Comparison of ENCODE assay signal across 38 cellular contexts in genomic region chr2:48673581-48673980, GRCh38. TPM values are rescaled to one million over a fixed set of nuclear protein-coding genes. Genes with fewer than 3 reads are reported as not detected.
"Had no signal": no experiment of that assay in that cellular context is flagged by ENCODE, and none has a peak within 500 bp of the region (broad histone marks: within the 10 kb centered on the region; RNA-seq: fewer than 3 reads in every experiment).

No MANE protein-coding gene starts in this region.

- H3K4me1 Mint-ChIP-seq: activated B cell treated with CpG ODN at 0.5 μM for 24 hours; activated CD4-positive, alpha-beta T cell treated with anti-CD3 and anti-CD28 coated beads, Interleukin-2, amount 10 ng/mL, durations not matched to agents 24 days and 14 days; activated naive CD4-positive, alpha-beta T cell treated with anti-CD3 and anti-CD28 coated beads, Interleukin-2, amount 10 ng/mL, durations not matched to agents 7 days and 5 days; activated naive CD4-positive, alpha-beta T cell treated with anti-CD3 and anti-CD28 coated beads, Interleukin-2, amount 50 U/mL, for 24 hours; activated naive CD8-positive, alpha-beta T cell treated with anti-CD3 and anti-CD28 coated beads for 36 hours had no signal

- ATAC-seq: activated CD8-positive, alpha-beta T cell treated with anti-CD3 and anti-CD28 coated beads for 36 hours; activated T-cell treated with anti-CD3 and anti-CD28 coated beads, Interleukin-2, amount 50 U/mL, for 4 hours; activated T-cell treated with anti-CD3 and anti-CD28 coated beads, Interleukin-2, amount 50 U/mL, for 72 hours; body of pancreas had no signal

- DNase-seq: activated B cell treated with CpG ODN at 0.5 μM for 24 hours; activated CD4-positive, alpha-beta memory T cell treated with anti-CD3 and anti-CD28 coated beads for 36 hours; activated CD4-positive, alpha-beta T cell treated with anti-CD3 and anti-CD28 coated beads for 4 hours; activated CD4-positive, alpha-beta T cell treated with anti-CD3 and anti-CD28 coated beads, Interleukin-2, amount 10 ng/mL, durations not matched to agents 24 days and 14 days; activated CD4-positive, alpha-beta T cell treated with anti-CD3 and anti-CD28 coated beads, Interleukin-2, amount 50 U/mL, for 1 hour; activated CD4-positive, alpha-beta T cell treated with anti-CD3 and anti-CD28 coated beads, Interleukin-2, amount 50 U/mL, for 4 hours; activated CD4-positive, CD25-positive, alpha-beta regulatory T cell treated with anti-CD3 and anti-CD28 coated beads, Interleukin-2, amount 50 U/mL, for 72 hours; activated CD8-positive, alpha-beta memory T cell treated with anti-CD3 and anti-CD28 coated beads, Interleukin-2, amount 50 U/mL, for 4 hours; activated CD8-positive, alpha-beta T cell treated with anti-CD3 and anti-CD28 coated beads for 36 hours; activated effector memory CD4-positive, alpha-beta T cell treated with Interleukin-2 at 50 U/mL for 16 hours; activated gamma-delta T cell; activated naive CD4-positive, alpha-beta T cell treated with anti-CD3 and anti-CD28 coated beads, Interleukin-2, amount 10 ng/mL, durations not matched to agents 7 days and 5 days; activated naive CD4-positive, alpha-beta T cell treated with Interleukin-2 at 50 U/mL for 16 hours; activated naive CD8-positive, alpha-beta T cell treated with anti-CD3 and anti-CD28 coated beads for 36 hours; activated T-cell treated with anti-CD3 and anti-CD28 coated beads for 4 hours; activated T-cell treated with anti-CD3 and anti-CD28 coated beads, Interleukin-2, amount 50 U/mL, for 1 hour; activated T-cell treated with anti-CD3 and anti-CD28 coated beads, Interleukin-2, amount 50 U/mL, for 4 hours; activated T-cell treated with anti-CD3 and anti-CD28 coated beads, Interleukin-2, amount 50 U/mL, for 72 hours; adrenal gland; amniotic stem cell; aorta; body of pancreas; brain microvascular endothelial cell; central memory CD4-positive, alpha-beta T cell; SW 1271; T-helper 1 cell; T-helper 2 cell; T-helper 9 cell; WERI-Rb-1 had no signal

- H3K9me3 ChIP-seq: adrenal gland, body of pancreas, breast epithelium had no signal

- H3K36me3 Mint-ChIP-seq: activated CD4-positive, alpha-beta memory T cell treated with anti-CD3 and anti-CD28 coated beads for 36 hours; activated naive CD4-positive, alpha-beta T cell treated with anti-CD3 and anti-CD28 coated beads, Interleukin-2, amount 10 ng/mL, durations not matched to agents 7 days and 5 days; activated naive CD4-positive, alpha-beta T cell treated with anti-CD3 and anti-CD28 coated beads, Interleukin-2, amount 50 U/mL, for 24 hours; activated naive CD8-positive, alpha-beta T cell treated with anti-CD3 and anti-CD28 coated beads for 36 hours had no signal

- H3K36me3 ChIP-seq: adrenal gland, brain microvascular endothelial cell, breast epithelium, WERI-Rb-1 had no signal

- H3K4me1 ChIP-seq: adrenal gland, body of pancreas, breast epithelium had no signal

- H3K27ac ChIP-seq: adrenal gland, body of pancreas, brain microvascular endothelial cell, breast epithelium, WERI-Rb-1 had no signal

- H3K9me3 Mint-ChIP-seq: activated B cell treated with CpG ODN at 0.5 μM for 24 hours; activated CD4-positive, alpha-beta memory T cell treated with anti-CD3 and anti-CD28 coated beads for 36 hours; activated CD4-positive, alpha-beta T cell treated with anti-CD3 and anti-CD28 coated beads, Interleukin-2, amount 10 ng/mL, durations not matched to agents 24 days and 14 days; activated CD8-positive, alpha-beta T cell treated with anti-CD3 and anti-CD28 coated beads for 36 hours; activated naive CD4-positive, alpha-beta T cell treated with anti-CD3 and anti-CD28 coated beads, Interleukin-2, amount 10 ng/mL, durations not matched to agents 7 days and 5 days; activated naive CD4-positive, alpha-beta T cell treated with anti-CD3 and anti-CD28 coated beads, Interleukin-2, amount 50 U/mL, for 24 hours; activated naive CD8-positive, alpha-beta T cell treated with anti-CD3 and anti-CD28 coated beads for 36 hours; activated T-cell treated with anti-CD3 and anti-CD28 coated beads, Interleukin-2, amount 50 U/mL, for 4 hours; activated T-cell treated with anti-CD3 and anti-CD28 coated beads, Interleukin-2, amount 50 U/mL, for 72 hours; activated T-helper 1 cell treated with anti-CD3 and anti-CD28 coated beads, Interleukin-12 subunit alpha, Interleukin-12 subunit beta, Interleukin-2, Interleukin-4 antibody, amounts not matched to agents 30 ng/mL and 10 ng/mL and 1 ng/mL, durations not matched to agents 14 hours and 24 hours and 36 hours; activated T-helper 2 cell treated with anti-CD3 and anti-CD28 coated beads, Interferon-gamma antibody, Interleukin-2, Interleukin-4, amounts not matched to agents 10 μg/mL and 5 μg/mL and 100 μg/mL, durations not matched to agents 14 hours and 24 hours and 36 hours; T-helper 1 cell treated with Interleukin-12 subunit alpha and Interleukin-12 subunit beta and Interleukin-4 antibody, amounts not matched to agents 30 μg/mL and 1 μg/mL, for 36 hours; T-helper 2 cell treated with Interferon-gamma antibody and Interleukin-4, amounts not matched to agents 5 μg/mL and 100 μg/mL, for 36 hours had no signal

- H3K27ac Mint-ChIP-seq: activated B cell treated with CpG ODN at 0.5 μM for 24 hours; activated CD4-positive, alpha-beta memory T cell treated with anti-CD3 and anti-CD28 coated beads for 36 hours; activated CD4-positive, alpha-beta T cell treated with anti-CD3 and anti-CD28 coated beads, Interleukin-2, amount 10 ng/mL, durations not matched to agents 24 days and 14 days; activated CD8-positive, alpha-beta T cell treated with anti-CD3 and anti-CD28 coated beads for 36 hours; activated naive CD4-positive, alpha-beta T cell treated with anti-CD3 and anti-CD28 coated beads, Interleukin-2, amount 10 ng/mL, durations not matched to agents 7 days and 5 days; activated naive CD4-positive, alpha-beta T cell treated with anti-CD3 and anti-CD28 coated beads, Interleukin-2, amount 50 U/mL, for 24 hours; activated naive CD8-positive, alpha-beta T cell treated with anti-CD3 and anti-CD28 coated beads for 36 hours; activated T-cell treated with anti-CD3 and anti-CD28 coated beads, Interleukin-2, amount 50 U/mL, for 72 hours; activated T-helper 1 cell treated with anti-CD3 and anti-CD28 coated beads, Interleukin-12 subunit alpha, Interleukin-12 subunit beta, Interleukin-2, Interleukin-4 antibody, amounts not matched to agents 30 ng/mL and 10 ng/mL and 1 ng/mL, durations not matched to agents 14 hours and 24 hours and 36 hours; activated T-helper 2 cell treated with anti-CD3 and anti-CD28 coated beads, Interferon-gamma antibody, Interleukin-2, Interleukin-4, amounts not matched to agents 10 μg/mL and 5 μg/mL and 100 μg/mL, durations not matched to agents 14 hours and 24 hours and 36 hours; T-helper 1 cell treated with Interleukin-12 subunit alpha and Interleukin-12 subunit beta and Interleukin-4 antibody, amounts not matched to agents 30 μg/mL and 1 μg/mL, for 36 hours; T-helper 2 cell treated with Interferon-gamma antibody and Interleukin-4, amounts not matched to agents 5 μg/mL and 100 μg/mL, for 36 hours had no signal

- H3K4me3 ChIP-seq: adrenal gland, body of pancreas, breast epithelium had no signal

- H3K4me3 Mint-ChIP-seq: activated B cell treated with CpG ODN at 0.5 μM for 24 hours; activated CD4-positive, alpha-beta memory T cell treated with anti-CD3 and anti-CD28 coated beads for 36 hours; activated CD4-positive, alpha-beta T cell treated with anti-CD3 and anti-CD28 coated beads, Interleukin-2, amount 10 ng/mL, durations not matched to agents 24 days and 14 days; activated CD8-positive, alpha-beta T cell treated with anti-CD3 and anti-CD28 coated beads for 36 hours; activated naive CD4-positive, alpha-beta T cell treated with anti-CD3 and anti-CD28 coated beads, Interleukin-2, amount 10 ng/mL, durations not matched to agents 7 days and 5 days; activated naive CD4-positive, alpha-beta T cell treated with anti-CD3 and anti-CD28 coated beads, Interleukin-2, amount 50 U/mL, for 24 hours; activated naive CD8-positive, alpha-beta T cell treated with anti-CD3 and anti-CD28 coated beads for 36 hours; activated T-cell treated with anti-CD3 and anti-CD28 coated beads, Interleukin-2, amount 50 U/mL, for 4 hours; activated T-cell treated with anti-CD3 and anti-CD28 coated beads, Interleukin-2, amount 50 U/mL, for 72 hours; activated T-helper 1 cell treated with anti-CD3 and anti-CD28 coated beads, Interleukin-12 subunit alpha, Interleukin-12 subunit beta, Interleukin-2, Interleukin-4 antibody, amounts not matched to agents 30 ng/mL and 10 ng/mL and 1 ng/mL, durations not matched to agents 14 hours and 24 hours and 36 hours; T-helper 1 cell treated with Interleukin-12 subunit alpha and Interleukin-12 subunit beta and Interleukin-4 antibody, amounts not matched to agents 30 μg/mL and 1 μg/mL, for 36 hours; T-helper 2 cell treated with Interferon-gamma antibody and Interleukin-4, amounts not matched to agents 5 μg/mL and 100 μg/mL, for 36 hours had no signal

- FAIRE-seq: astrocyte, TTC549 had no signal

- H3K27me3 Mint-ChIP-seq: activated CD4-positive, alpha-beta memory T cell treated with anti-CD3 and anti-CD28 coated beads for 36 hours; activated naive CD4-positive, alpha-beta T cell treated with anti-CD3 and anti-CD28 coated beads, Interleukin-2, amount 10 ng/mL, durations not matched to agents 7 days and 5 days had no signal

- H3K27me3 ChIP-seq: adrenal gland, body of pancreas, brain microvascular endothelial cell, breast epithelium had no signal

RNA-seq across cellular contexts. Expression of gene GTF2A1L, which starts 55.9 kb away (rescaled TPM):
- total RNA-seq: activated B cell treated with CpG ODN at 0.5 μM for 24 hours; activated CD4-positive, alpha-beta memory T cell treated with anti-CD3 and anti-CD28 coated beads for 36 hours; activated CD4-positive, alpha-beta T cell treated with anti-CD3 and anti-CD28 coated beads, Interleukin-2, amount 10 ng/mL, durations not matched to agents 24 days and 14 days; activated CD8-positive, alpha-beta memory T cell treated with anti-CD3 and anti-CD28 coated beads for 36 hours; activated CD8-positive, alpha-beta T cell treated with anti-CD3 and anti-CD28 coated beads for 36 hours; activated naive CD8-positive, alpha-beta T cell treated with anti-CD3 and anti-CD28 coated beads for 36 hours; activated T-cell treated with anti-CD3 and anti-CD28 coated beads, Interleukin-2, amount 50 U/mL, for 4 hours; activated T-cell treated with anti-CD3 and anti-CD28 coated beads, Interleukin-2, amount 50 U/mL, for 72 hours; activated T-helper 1 cell treated with anti-CD3 and anti-CD28 coated beads, Interleukin-12 subunit alpha, Interleukin-12 subunit beta, Interleukin-2, Interleukin-4 antibody, amounts not matched to agents 30 ng/mL and 10 ng/mL and 1 ng/mL, durations not matched to agents 14 hours and 24 hours and 36 hours; activated T-helper 2 cell treated with anti-CD3 and anti-CD28 coated beads, Interferon-gamma antibody, Interleukin-2, Interleukin-4, amounts not matched to agents 10 μg/mL and 5 μg/mL and 100 μg/mL, durations not matched to agents 14 hours and 24 hours and 36 hours; aorta; astrocyte had no signal
